Comparison of ENCODE assay signal across 8 cellular contexts in genomic region chr6:150143521-150144293, GRCh38. TPM values are rescaled to one million over a fixed set of nuclear protein-coding genes. Genes with fewer than 3 reads are reported as not detected.
DNase-seq lines count a peak whose midpoint lies in the region; ATAC-seq and TF ChIP-seq lines count a peak whose summit lies in the region.

No MANE protein-coding gene starts in this region.

- H3K9me3 ChIP-seq in osteoblast (ENCODE audit: low read depth, low read length) = no peaks in the 10 kb centered on the region

- H3K36me3 ChIP-seq in osteoblast (ENCODE audit: insufficient read depth, low read length) = no peaks in the 10 kb centered on the region

- no peaks in the 10 kb centered on the region for H4K20me1 ChIP-seq in osteoblast (ENCODE audit: insufficient read depth, low read length)

- no peaks in the 10 kb centered on the region for H3K4me1 ChIP-seq in osteoblast (ENCODE audit: insufficient read depth, low read length)

- H3K4me2 ChIP-seq in osteoblast (ENCODE audit: insufficient read depth, low read length) = peak overlapping the region; percentile 86

- peaks cover 21% of the 10 kb centered on the region for H3K27me3 ChIP-seq in osteoblast (ENCODE audit: insufficient read depth, low read length)

- peak; percentile 61 for DNase-seq in COLO668 (lab: John Stamatoyannopoulos, UW; ENCODE audit: unreplicated experiment)
- DNase-seq in NCI-H2171 treated with DMSO at 0.1 percent for 48 hours (lab: John Stamatoyannopoulos, UW) = peak; percentile 48
- DNase-seq in osteoblast (ENCODE audit: insufficient read length, low spot score, missing footprints) = no peak
- no peak for DNase-seq in KG1 (lab: John Stamatoyannopoulos, UW)

- H3K79me2 ChIP-seq in osteoblast (ENCODE audit: insufficient read depth, low read length) = no peaks in the 10 kb centered on the region

- no peak for TF ChIP-seq CTCF in osteoblast (IDR thresholded peaks at IDR 0.05; ENCODE audit: extremely low read depth, low read depth, low read length)

- no peak overlapping the region for H3K27ac ChIP-seq in osteoblast (ENCODE audit: low read depth, low read length)

- peak overlapping the region; percentile 70 for H2AFZ ChIP-seq in osteoblast (ENCODE audit: low read length)

- ATAC-seq in esophagus mucosa = peak; percentile 11
- ATAC-seq in GM21528 (IDR thresholded peaks at IDR 0.05; ENCODE audit: low FRiP score, unreplicated experiment) = no peak
- ATAC-seq in HG02798 (IDR thresholded peaks at IDR 0.05; ENCODE audit: poor library complexity, unreplicated experiment) = no peak
- no peak for ATAC-seq in GM21447 (IDR thresholded peaks at IDR 0.05; ENCODE audit: unreplicated experiment)

- peak overlapping the region; percentile 72 for H3K4me3 ChIP-seq in osteoblast (ENCODE audit: insufficient read depth, low read length)

RNA-seq across cellular contexts. Expression of gene PPP1R14C, which starts 0.9 kb away (rescaled TPM):
- total RNA-seq in esophagus mucosa (36.0 TPM), osteoblast (3.6 and 3.8 TPM in 2 replicates)

Comparison
In these comparisons a context has a peak if more than half of its experiments do, and no peak if none do; other contexts are left out.
1. DNase-seq: peak in COLO668 (single experiment) and NCI-H2171 treated with DMSO at 0.1 percent for 48 hours (single experiment); none in osteoblast (single experiment) and KG1 (single experiment).